8 cellular contexts compared by ENCODE assay signal in the genomic region with DNA sequence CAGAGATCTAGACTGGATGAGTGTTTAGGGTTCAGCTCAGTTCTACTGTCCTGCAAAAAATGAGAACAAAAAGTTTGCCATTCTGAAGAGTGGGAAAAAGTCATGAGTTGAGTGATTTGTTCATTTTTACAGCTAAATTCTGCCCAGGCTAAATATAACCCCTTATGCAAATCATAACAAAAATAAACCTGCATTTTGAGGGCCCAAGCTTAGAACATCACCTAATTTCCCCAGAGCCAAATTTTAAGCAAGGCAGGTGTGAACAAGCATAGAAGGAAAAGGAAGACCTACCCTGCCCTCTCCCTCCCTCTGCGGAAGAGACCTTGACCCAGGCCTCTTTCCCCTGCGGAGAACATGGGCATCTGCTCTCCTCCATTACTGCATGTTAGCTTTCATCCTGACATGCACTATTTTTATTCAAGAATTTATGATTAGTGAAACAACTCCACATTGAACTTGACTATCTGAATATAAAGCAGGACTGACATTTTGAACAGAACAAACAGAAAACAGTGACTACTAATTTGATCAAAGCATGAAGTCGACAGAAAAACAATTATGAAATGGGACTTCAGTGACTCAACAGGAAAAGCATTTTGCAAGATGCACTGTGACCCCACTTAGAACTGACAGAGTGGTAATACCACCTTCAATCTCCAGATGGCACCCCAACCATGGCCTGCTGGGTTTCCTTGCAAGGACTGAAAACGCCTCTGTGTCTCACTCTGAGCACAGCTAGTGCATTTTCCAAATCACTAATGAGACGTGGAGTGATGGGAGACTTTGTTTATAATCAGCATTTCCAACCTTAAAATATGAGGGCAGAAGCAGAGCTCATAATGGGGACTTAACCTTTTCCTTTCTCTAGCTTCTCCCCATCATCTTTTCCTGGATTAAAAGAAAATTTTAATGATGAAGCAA. TPM values are rescaled to one million over a fixed set of nuclear protein-coding genes. Genes with fewer than 3 reads are reported as not detected.
A peak's percentile ranks its signal among the peaks of the same experiment; 100 is the strongest.
DNase-seq lines count a peak whose midpoint lies in the region; ATAC-seq and TF ChIP-seq lines count a peak whose summit lies in the region.

No MANE protein-coding gene starts in this region.

- H3K4me1 ChIP-seq in GM23338 (ENCODE audit: insufficient read depth) (peaks cover 3% of the 10 kb centered on the region; the same call in 1 of the 2 replicates), foreskin keratinocyte (peaks cover 18% of the 10 kb centered on the region), suprapubic skin (peaks cover 61% of the 10 kb centered on the region)

- H3F3A ChIP-seq in GM23338 (replicated peaks; ENCODE audit: low read depth): no peaks in the 10 kb centered on the region

- WGBS in suprapubic skin: 0% methylated on average over 5 of the region's 5 CpGs

- H3K9me2 ChIP-seq in GM23338 (ENCODE audit: insufficient read depth): no peaks in the 10 kb centered on the region

- H3K4me1 Mint-ChIP-seq in GM23338: peaks cover 22% of the 10 kb centered on the region

- ATAC-seq in GM23338 (peak; percentile 94), foreskin keratinocyte (peak; percentile 96)

- H3K36me3 Mint-ChIP-seq in GM23338 (ENCODE audit: low read depth): no peaks in the 10 kb centered on the region

- peaks cover 7% of the 10 kb centered on the region for H3K27me3 Mint-ChIP-seq in GM23338 (ENCODE audit: insufficient read depth, low read depth, poor library complexity)

- H3K4me3 ChIP-seq in GM23338 (no peak overlapping the region), LNCaP clone FGC (ENCODE audit: low read depth, low read length) (no peak overlapping the region), suprapubic skin (no peak overlapping the region)

- H3K4me2 ChIP-seq in GM23338: no peak overlapping the region

- peak; percentile 96 for DNase-seq in ELR (ENCODE audit: low read depth)
- DNase-seq in GM23338 (ENCODE audit: low spot score): peak; percentile 93
- peak; percentile 55 for DNase-seq in LNCaP clone FGC (ENCODE audit: low read depth)
- peak; percentile 76 for DNase-seq in SHP77 treated with DMSO at 0.1 percent for 48 hours (lab: John Stamatoyannopoulos, UW)
- peak; percentile 79 for DNase-seq in activated gamma-delta T cell treated with anti-CD3 and anti-CD28 coated beads, Interleukin-2, amount 50 U/mL, for 16 hours (ENCODE audit: low read depth)
- peak; percentile 71 to 86 for DNase-seq in foreskin keratinocyte
- DNase-seq in occipital lobe (lab: John Stamatoyannopoulos, UW): peak; percentile 74
- DNase-seq in suprapubic skin (ENCODE audit: low spot score in 2 of 2): peak; percentile 91 to 93

- peaks cover under 1% of the 10 kb centered on the region; the same call in 1 of the 2 replicates for H4K20me1 ChIP-seq in GM23338 (replicated peaks; ENCODE audit: insufficient read depth)

- peak overlapping the region; percentile 94 for H3K27ac Mint-ChIP-seq in GM23338

- TF ChIP-seq CTCF in GM23338 (conservative IDR thresholded peaks at IDR 0.05; ENCODE audit: low read depth in 2 of 2): peak; percentile 94 to 97
- TF ChIP-seq CTCF in LNCaP clone FGC (IDR thresholded peaks at IDR 0.05; ENCODE audit: control insufficient read depth, extremely low read depth, insufficient read depth): peak; percentile 94
- peak; percentile 98 for TF ChIP-seq CTCF in foreskin keratinocyte (conservative IDR thresholded peaks at IDR 0.05)
- TF ChIP-seq CTCF in suprapubic skin (IDR thresholded peaks at IDR 0.05): peak; percentile 88 to 96

- no peaks in the 10 kb centered on the region for H3K9me3 Mint-ChIP-seq in GM23338

- peak overlapping the region; percentile 24 for H3K27ac ChIP-seq in GM23338 (ENCODE audit: low read depth)
- no peak overlapping the region for H3K27ac ChIP-seq in foreskin keratinocyte
- peak overlapping the region; percentile 88 for H3K27ac ChIP-seq in suprapubic skin

- no peaks in the 10 kb centered on the region for H3K9me3 ChIP-seq in suprapubic skin

- H3K36me3 ChIP-seq in GM23338 (ENCODE audit: insufficient read depth) (peaks cover under 1% of the 10 kb centered on the region; the same call in 1 of the 2 replicates), suprapubic skin (peaks cover 15% of the 10 kb centered on the region)

- TF ChIP-seq POLR2A in suprapubic skin (IDR thresholded peaks at IDR 0.05): no peak

- no peak overlapping the region for H2AFZ ChIP-seq in GM23338

- no peak overlapping the region for H3K4me3 Mint-ChIP-seq in GM23338

- H3K27me3 ChIP-seq in GM23338 (ENCODE audit: insufficient read depth): no peaks in the 10 kb centered on the region
- H3K27me3 ChIP-seq in foreskin keratinocyte: no peaks in the 10 kb centered on the region
- no peaks in the 10 kb centered on the region for H3K27me3 ChIP-seq in suprapubic skin

- no peak for TF ChIP-seq EP300 in suprapubic skin (IDR thresholded peaks at IDR 0.05)

- peaks cover 8% of the 10 kb centered on the region; the same call in 1 of the 2 replicates for H3K79me2 ChIP-seq in GM23338 (replicated peaks; ENCODE audit: insufficient read depth)

TF ChIP-seq in GM23338, 12 proteins besides CTCF, POLR2A, EP300 and RAD21 (continues in another document):
- no peak for TF ChIP-seq POLR2AphosphoS5 (IDR thresholded peaks at IDR 0.05; ENCODE audit: low read depth)
- TF ChIP-seq CREB1 (CRISPR knock-in tag; IDR thresholded peaks at IDR 0.05; ENCODE audit: low read depth): no peak
- TF ChIP-seq ZNF462 (CRISPR knock-in tag; IDR thresholded peaks at IDR 0.05): no peak
- no peak for TF ChIP-seq ZNF331 (CRISPR knock-in tag; IDR thresholded peaks at IDR 0.05; ENCODE audit: low read depth)
- no peak for TF ChIP-seq NANOG (IDR thresholded peaks at IDR 0.05; ENCODE audit: borderline replicate concordance)
- no peak for TF ChIP-seq JUNB (IDR thresholded peaks at IDR 0.05; ENCODE audit: unreplicated experiment)
- TF ChIP-seq EZH2 (IDR thresholded peaks at IDR 0.05; ENCODE audit: low read depth, unreplicated experiment): no peak

RNA-seq across cellular contexts. Expression of gene SELPLG, which starts 30.9 kb away (rescaled TPM):
- total RNA-seq in GM23338 (2014; rRNA removed; shearing (Covaris generic)): 0.56 TPM in 1 of 2 replicates, not detected in the other
- 0.16 TPM in 1 of 2 replicates, not detected in the other for polyA plus RNA-seq in GM23338 (2016; fragmentation: Nextera tagmentation; extraction: Ambion mirVana)
- 0.25 and 0.34 TPM in 2 replicates for total RNA-seq in foreskin keratinocyte
- polyA plus RNA-seq in foreskin keratinocyte: 0.47 and 0.52 TPM in 2 replicates
- total RNA-seq in occipital lobe: 2.0 TPM
- 1 to 10 TPM; 1.3 to 5.6 (median 3.0) TPM for total RNA-seq in suprapubic skin
